8 cellular contexts compared by ENCODE assay signal in the genomic region with DNA sequence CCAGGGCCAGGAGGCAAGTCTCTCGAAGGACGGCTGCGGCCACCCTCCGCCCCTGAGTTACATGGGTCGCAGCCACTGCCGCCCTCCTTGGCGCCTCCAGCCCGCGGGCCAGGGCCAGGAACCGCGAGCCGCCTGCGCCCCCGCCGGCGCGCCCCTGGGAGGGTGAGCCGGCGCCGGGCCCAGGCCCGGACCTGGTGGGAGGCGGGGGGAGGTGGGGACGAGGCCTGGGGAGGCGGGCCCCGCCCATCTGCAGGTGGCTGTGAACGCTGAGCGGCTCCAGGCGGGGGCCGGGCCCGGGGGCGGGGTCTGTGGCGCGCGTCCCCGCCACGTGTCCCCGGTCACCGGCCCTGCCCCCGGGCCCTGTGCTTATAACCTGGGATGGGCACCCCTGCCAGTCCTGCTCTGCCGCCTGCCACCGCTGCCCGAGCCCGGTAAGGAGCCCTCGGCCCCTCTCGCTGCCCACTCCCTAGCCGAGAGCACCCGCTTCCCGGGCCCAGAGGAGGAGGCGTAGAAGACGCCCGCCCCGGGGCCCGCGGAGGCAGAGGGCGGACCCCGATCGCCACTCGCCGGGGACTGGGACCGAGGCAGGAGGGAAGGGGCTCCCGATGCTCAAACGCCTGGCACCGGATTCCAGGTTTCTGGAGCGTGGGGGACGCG. TPM values are rescaled to one million over a fixed set of nuclear protein-coding genes. Genes with fewer than 3 reads are reported as not detected.
DNase-seq lines count a peak whose midpoint lies in the region; ATAC-seq, FAIRE-seq and TF ChIP-seq lines count a peak whose summit lies in the region.

A gene (plus strand): TSS at position 397 of the 657 bp plus-strand sequence. CDS start 7,268 bp downstream, outside the sequence.

- H3K4me1 ChIP-seq in SJCRH30 (peaks cover 29% of the 10 kb centered on the region), astrocyte (ENCODE audit: insufficient read depth, low read length) (peaks cover 22% of the 10 kb centered on the region), iPS-18a (ENCODE audit: control insufficient read depth, low read depth, low read length) (peaks cover 31% of the 10 kb centered on the region)

- H3K36me3 ChIP-seq in SJCRH30 (no peaks in the 10 kb centered on the region), astrocyte (ENCODE audit: insufficient read depth, low read length) (no peaks in the 10 kb centered on the region), iPS-18a (ENCODE audit: control insufficient read depth, low read depth, low read length) (no peaks in the 10 kb centered on the region)

- peaks cover 26% of the 10 kb centered on the region for H3K4me1 Mint-ChIP-seq in astrocyte (ENCODE audit: low read depth, unreplicated experiment)

- H3K9me3 ChIP-seq in SJCRH30 (replicated peaks) (peaks cover 10% of the 10 kb centered on the region; the same call in 1 of the 2 replicates), astrocyte (ENCODE audit: insufficient read depth, low read depth, low read length) (peaks cover 4% of the 10 kb centered on the region), iPS-18a (ENCODE audit: control insufficient read depth, low read depth, low read length) (peaks cover 5% of the 10 kb centered on the region)

- peak within 1 kb of the TSS; percentile 8; the same call in 1 of the 2 replicates for H3K27ac ChIP-seq in SJCRH30
- H3K27ac ChIP-seq in astrocyte (ENCODE audit: low read depth, low read length): no peak within 1 kb of the TSS
- H3K27ac ChIP-seq in iPS-18a (ENCODE audit: low read length): no peak within 1 kb of the TSS
- peak within 1 kb of the TSS; percentile 2 to 88 (median 54) for H3K27ac ChIP-seq in skin epidermis

- H2AFZ ChIP-seq in astrocyte (ENCODE audit: low read depth, low read length): peak within 1 kb of the TSS; percentile 77

- peak within 1 kb of the TSS; percentile 86 for H3K4me2 ChIP-seq in astrocyte (ENCODE audit: low read length)

- no peak for FAIRE-seq in astrocyte (lab: Jason Lieb, UNC)

- peak within 1 kb of the TSS; percentile 62 for H3K4me3 ChIP-seq in SJCRH30
- H3K4me3 ChIP-seq in astrocyte (ENCODE audit: insufficient read depth, low read depth, low read length): peak within 1 kb of the TSS; percentile 48
- peak within 1 kb of the TSS; percentile 63 for H3K4me3 ChIP-seq in iPS-18a (ENCODE audit: low read length)
- H3K4me3 ChIP-seq in skin epidermis: peak within 1 kb of the TSS; percentile 33 to 58 (median 42)

- H3K27me3 ChIP-seq in SJCRH30 (no peaks in the 10 kb centered on the region), astrocyte (ENCODE audit: insufficient read depth, low read length) (peaks cover 8% of the 10 kb centered on the region), iPS-18a (ENCODE audit: control insufficient read depth, insufficient read depth, low read length) (peaks cover 27% of the 10 kb centered on the region)

- H3K27me3 Mint-ChIP-seq in astrocyte (ENCODE audit: low read depth, unreplicated experiment): peaks cover 4% of the 10 kb centered on the region

- no peaks in the 10 kb centered on the region for H3K79me2 ChIP-seq in astrocyte (ENCODE audit: insufficient read depth, low read length)

- no peak for TF ChIP-seq CTCF in astrocyte (IDR thresholded peaks at IDR 0.05; ENCODE audit: insufficient read depth, low read depth, low read length)

- peak within 1 kb of the TSS; percentile 85 for H3K27ac Mint-ChIP-seq in astrocyte (ENCODE audit: unreplicated experiment)

- peaks cover 3% of the 10 kb centered on the region for H3K36me3 Mint-ChIP-seq in astrocyte (ENCODE audit: low read depth, unreplicated experiment)

- ATAC-seq in HG03457 (IDR thresholded peaks at IDR 0.05; ENCODE audit: unreplicated experiment) (no peak), HG02973 (IDR thresholded peaks at IDR 0.05; ENCODE audit: unreplicated experiment) (no peak)

- no peaks in the 10 kb centered on the region for H4K20me1 ChIP-seq in astrocyte (ENCODE audit: insufficient read depth, low read length)

- peak within 1 kb of the TSS; percentile 85 for H3K4me3 Mint-ChIP-seq in astrocyte (ENCODE audit: unreplicated experiment)

- DNase-seq in SHP77 (lab: John Stamatoyannopoulos, UW) (peak; percentile 39 to 75), SHP77 treated with DMSO at 0.1 percent for 48 hours (lab: John Stamatoyannopoulos, UW) (no peak), SJCRH30 (peak; percentile 54 to 58), astrocyte (ENCODE audit: low read depth) (no peak)

- H3K9me3 Mint-ChIP-seq in astrocyte (ENCODE audit: unreplicated experiment): peaks cover 7% of the 10 kb centered on the region

- peak within 1 kb of the TSS; percentile 58 for H3K9ac ChIP-seq in astrocyte (ENCODE audit: low read length)
- peak within 1 kb of the TSS; percentile 43 for H3K9ac ChIP-seq in iPS-18a (ENCODE audit: low read length)

RNA-seq across cellular contexts. Expression of the gene that starts here (rescaled TPM):
- total RNA-seq in SJCRH30 (2014; rRNA removed; shearing (Covaris generic)): 1,949 and 1,974 TPM in 2 replicates
- total RNA-seq in astrocyte: 117 and 182 TPM in 2 replicates

Comparison
In these comparisons a context has a peak if more than half of its experiments do, and no peak if none do; other contexts are left out.
1. RNA of the gene that starts here (total RNA-seq): 1,949 to 1,974 TPM in SJCRH30; 117 to 182 TPM in astrocyte; every median in the first group is over 10 times any median in the second.
2. DNase-seq: peak in SHP77 (2 of 2) and SJCRH30 (2 of 2); none in SHP77 treated with DMSO at 0.1 percent for 48 hours (single experiment) and astrocyte (single experiment).
3. H3K27ac ChIP-seq: peak in SJCRH30 (single experiment) and skin epidermis (21 of 21); none in astrocyte (single experiment) and iPS-18a (single experiment).
4. Peak in every context shown above with its lines, with median percentiles within 50 percentile points of each other: H3K4me3 ChIP-seq.